Comparison of ENCODE assay signal across 8 cellular contexts in genomic region chr16:15643453-15644305, GRCh38. TPM values are rescaled to one million over a fixed set of nuclear protein-coding genes. Genes with fewer than 3 reads are reported as not detected.
A peak's percentile ranks its signal among the peaks of the same experiment; 100 is the strongest.
DNase-seq lines count a peak whose midpoint lies in the region; ATAC-seq, FAIRE-seq and TF ChIP-seq lines count a peak whose summit lies in the region.

No MANE protein-coding gene starts in this region.

- H3K9me3 ChIP-seq in Loucy (ENCODE audit: insufficient read depth, low read depth, low read length) (no peaks in the 10 kb centered on the region), SJCRH30 (replicated peaks) (no peaks in the 10 kb centered on the region), K562 (replicated peaks; ENCODE audit: control insufficient read depth, insufficient read depth, low read depth, low read length) (no peaks in the 10 kb centered on the region), iPS-18a (ENCODE audit: control insufficient read depth, low read depth, low read length) (no peaks in the 10 kb centered on the region)

- H3K4me1 ChIP-seq in Loucy (ENCODE audit: insufficient read depth, low read length, poor library complexity, severe bottlenecking) (peaks cover 26% of the 10 kb centered on the region), SJCRH30 (peaks cover 12% of the 10 kb centered on the region), K562 (replicated peaks in 1 of 2; ENCODE audit: control insufficient read depth in 2 of 2, insufficient read depth in 2 of 2, low read length in 2 of 2) (peaks cover 0 to 23% of the 10 kb centered on the region in 2 experiments; a peak in 4 of 5 replicates), iPS-18a (ENCODE audit: control insufficient read depth, low read depth, low read length) (peaks cover 11% of the 10 kb centered on the region)

- H3K9me1 ChIP-seq in K562 (ENCODE audit: control insufficient read depth, insufficient read depth, low read length): no peaks in the 10 kb centered on the region

- in situ Hi-C loops in K562 (cut with MboI): no loop called here

- no peaks in the 10 kb centered on the region for H3F3A ChIP-seq in Loucy (ENCODE audit: low read depth)

- no peak; the same call in 1 of the 2 replicates for TF ChIP-seq POLR2A in K562 (conservative IDR thresholded peaks at IDR 0.05)

- H3K36me3 ChIP-seq in Loucy (ENCODE audit: insufficient read depth, low read length) (peaks cover 5% of the 10 kb centered on the region; the same call in 1 of the 2 replicates), SJCRH30 (peaks cover 5% of the 10 kb centered on the region), K562 (ENCODE audit: control insufficient read depth, insufficient read depth, low read length) (peaks cover 6% of the 10 kb centered on the region), iPS-18a (ENCODE audit: control insufficient read depth, low read depth, low read length) (peaks cover 5% of the 10 kb centered on the region)

- H4K20me1 ChIP-seq in Loucy (ENCODE audit: insufficient read depth, low read length, poor library complexity, severe bottlenecking) (peaks cover 11% of the 10 kb centered on the region), K562 (replicated peaks; ENCODE audit: control insufficient read depth, insufficient read depth, low read length) (no peaks in the 10 kb centered on the region)

- POLR2A ChIA-PET in K562 (lab: Yijun Ruan, JAX): interaction anchor here (0.7 to 2.3 kb wide), 7 partner anchors 8 to 67 kb away, joined by 3 to 18 read pairs (median 3); no protein-coding TSS in a partner anchor

- no peaks in the 10 kb centered on the region for H3K9me2 ChIP-seq in Loucy (replicated peaks; ENCODE audit: low read depth, low read length)

- TF ChIP-seq CTCF in Loucy (conservative IDR thresholded peaks at IDR 0.05; ENCODE audit: low read length): peak; percentile 48
- peak; percentile 44 to 58 (median 58); a peak in 5 of 6 replicates for TF ChIP-seq CTCF in K562 (IDR thresholded peaks at IDR 0.05 in 2 of 3, conservative IDR thresholded peaks at IDR 0.05 in 1 of 3; ENCODE audit: insufficient read depth in 2 of 3, low read depth in 1 of 3, low read length in 3 of 3)

- H2AFZ ChIP-seq in Loucy (ENCODE audit: low read length) (peak overlapping the region; percentile 92), K562 (ENCODE audit: low read depth, low read length) (peak overlapping the region; percentile 99)

- H3K79me2 ChIP-seq in Loucy (ENCODE audit: insufficient read depth, low read length) (peaks cover 28% of the 10 kb centered on the region), K562 (ENCODE audit: control insufficient read depth, insufficient read depth, low read length) (peaks cover 31% of the 10 kb centered on the region)

- 5% methylated on average over 21 of the region's 22 CpGs for WGBS in K562 (ENCODE audit: insufficient coverage, low coverage, missing lambda C conversion rate)

- DNase-seq in activated T-cell treated with anti-CD3 and anti-CD28 coated beads for 1 hour (ENCODE audit: low read depth) (peak; percentile 4), SJCRH30 (no peak), K562 (ENCODE audit: extremely low read depth in 1 of 4, low spot score in 3 of 4) (peak in 2 of 4 experiments; percentile 37 to 69)
- DNase-seq in activated T-cell treated with anti-CD3 and anti-CD28 coated beads, Interleukin-2, amount 50 U/mL, for 1 hour: no peak

- ATAC-seq in K562: peak; percentile 32
- ATAC-seq in GM18517 (IDR thresholded peaks at IDR 0.05; ENCODE audit: unreplicated experiment): no peak

- H3K27me3 ChIP-seq in Loucy (ENCODE audit: insufficient read depth, low read length, poor library complexity, severe bottlenecking) (no peaks in the 10 kb centered on the region), SJCRH30 (no peaks in the 10 kb centered on the region), K562 (ENCODE audit: control insufficient read depth in 2 of 2, insufficient read depth in 2 of 2, low read length in 2 of 2) (no peaks in the 10 kb centered on the region), iPS-18a (ENCODE audit: control insufficient read depth, insufficient read depth, low read length) (no peaks in the 10 kb centered on the region)

- FAIRE-seq in K562 (lab: Jason Lieb, UNC): peak; percentile 59

- intact Hi-C loops in K562 (cut with micrococcal nuclease): loop anchor here (10.0 kb wide), 2 partner anchors 69 to 219 kb away; no protein-coding TSS in a partner anchor

- peak overlapping the region; percentile 99 for H3K27ac ChIP-seq in SJCRH30
- H3K27ac ChIP-seq in K562 (ENCODE audit: extremely low read depth, low read depth, low read length): peak overlapping the region; percentile 100
- peak overlapping the region; percentile 87 for H3K27ac ChIP-seq in iPS-18a (ENCODE audit: low read length)
- H3K27ac ChIP-seq in skin epidermis: peak overlapping the region; percentile 60 to 100 (median 97)

- CTCF ChIA-PET in K562 (lab: Yijun Ruan, JAX; ENCODE audit: low intra/inter-chr PET ratio): interaction anchor here (0.8 kb wide), 1 partner anchor 61 kb away, joined by 3 read pairs; no protein-coding TSS in a partner anchor

- H3K9ac ChIP-seq in Loucy (ENCODE audit: low read depth, low read length, poor library complexity, severe bottlenecking) (peak overlapping the region; percentile 92), K562 (ENCODE audit: insufficient read depth in 1 of 2, low read depth in 2 of 2, low read length in 2 of 2) (peak overlapping the region; percentile 93 to 100), iPS-18a (ENCODE audit: low read length) (peak overlapping the region; percentile 93)

- H3K4me3 ChIP-seq in Loucy (ENCODE audit: low read length, poor library complexity, severe bottlenecking) (peak overlapping the region; percentile 94), SJCRH30 (peak overlapping the region; percentile 87), K562 (peak overlapping the region; percentile 83), iPS-18a (ENCODE audit: low read length) (peak overlapping the region; percentile 90), skin epidermis (peak overlapping the region; percentile 77 to 92 (median 85))

- H3K4me2 ChIP-seq in Loucy (ENCODE audit: low read depth, low read length, poor library complexity, severe bottlenecking) (peak overlapping the region; percentile 72), K562 (ENCODE audit: insufficient read depth, low read length) (peak overlapping the region; percentile 94)

- peak; percentile 26; the same call in 1 of the 2 replicates for TF ChIP-seq EP300 in K562 (IDR thresholded peaks at IDR 0.05; ENCODE audit: low read length)

- peak in 1 of 2 experiments; percentile 22; a peak in 1 of 4 replicates for TF ChIP-seq RAD21 in K562 (CRISPR knock-in tag; conservative IDR thresholded peaks at IDR 0.05 in 1 of 2, IDR thresholded peaks at IDR 0.05 in 1 of 2)

- TSS peak; percentile 94 for BruUV-seq in K562 (replicated peaks; lab: Mats Ljungman, UMichigan)

TF ChIP-seq in K562, 482 proteins besides CTCF, POLR2A, EP300 and RAD21 (continues in another document):
- TF ChIP-seq ZNF780A (CRISPR knock-in tag; IDR thresholded peaks at IDR 0.05) (no peak), TOE1 (IDR thresholded peaks at IDR 0.05; ENCODE audit: borderline replicate concordance) (peak; percentile 88), TOE1 (CRISPR knock-in tag; IDR thresholded peaks at IDR 0.05; ENCODE audit: borderline replicate concordance, low read depth) (no peak), CREB1 (IDR thresholded peaks at IDR 0.05) (no peak; the same call in 1 of the 2 replicates), CREB1 (CRISPR knock-in tag; IDR thresholded peaks at IDR 0.05) (peak; percentile 13; the same call in 1 of the 2 replicates), PHB2 (IDR thresholded peaks at IDR 0.05; ENCODE audit: low read depth) (0 out of 2 replicates have a peak, but pooled peaks have one; percentile 9)

RNA-seq across cellular contexts. Expression of gene MARF1, which starts 0.7 kb away (rescaled TPM):
- total RNA-seq in SJCRH30 (2014; rRNA removed; shearing (Covaris generic)): 21.5 and 25.2 TPM in 2 replicates
- 123 and 208 TPM in 2 replicates for total RNA-seq in K562 (2011; cell fraction: chromatin; rRNA removed; ENCODE audit: low replicate concordance)
- 39.4 and 39.6 TPM in 2 replicates for total RNA-seq in K562 (2011; cell fraction: nucleolus; rRNA removed)
- 73.5 and 85.4 TPM in 2 replicates for total RNA-seq in K562 (2011; cell fraction: nucleoplasm; rRNA removed)
- 8.8 and 11.7 TPM in 2 replicates for total RNA-seq in K562 (2014; rRNA removed)
- total RNA-seq in K562 (2014; rRNA removed; fragmentation: Illumina TruSeq; extraction: Trizol): 8.6 and 12.4 TPM in 2 replicates
- 8.8 and 9.1 TPM in 2 replicates for total RNA-seq in K562 (2015; rRNA removed; fragmentation: Illumina TruSeq; extraction: Trizol)
- 29.9 and 33.2 TPM in 2 replicates for total RNA-seq in K562 (2021)
- polyA plus RNA-seq in K562 (2011; rRNA removed): 14.9 and 15.8 TPM in 2 replicates
- polyA plus RNA-seq in K562 (2011; cell fraction: cytosol; rRNA removed): 6.0 and 8.9 TPM in 2 replicates
- 55.8 and 66.2 TPM in 2 replicates for polyA plus RNA-seq in K562 (2011; cell fraction: nucleus; rRNA removed)
- polyA plus RNA-seq in K562 (2012): 15.9 and 23.1 TPM in 2 replicates
- 20.0 and 20.4 TPM in 2 replicates for polyA plus RNA-seq in K562 (2014; fragmentation: Illumina TruSeq; extraction: Trizol)
- polyA plus RNA-seq in K562 (2014; fragmentation: Nextera tagmentation; extraction: Ambion mirVana): 1 to 10 TPM; 4.7 to 5.3 TPM
- polyA plus RNA-seq in K562 (2014; rRNA removed): 10.5 and 13.5 TPM in 2 replicates
- polyA minus RNA-seq in K562 (2011; rRNA and poly(A)+ RNA removed): 27.3 and 31.8 TPM in 2 replicates
- 12.8 and 15.4 TPM in 2 replicates for polyA minus RNA-seq in K562 (2011; cell fraction: cytosol; rRNA and poly(A)+ RNA removed)
- polyA minus RNA-seq in K562 (2011; cell fraction: nucleus; rRNA and poly(A)+ RNA removed): 24.4 and 39.8 TPM in 2 replicates

RNA-seq across cellular contexts. Expression of gene NDE1, which starts 6.4 kb away (rescaled TPM):
- total RNA-seq in SJCRH30 (2014; rRNA removed; shearing (Covaris generic)): 92.8 and 95.6 TPM in 2 replicates
- 97.1 and 106 TPM in 2 replicates for total RNA-seq in K562 (2011; cell fraction: chromatin; rRNA removed; ENCODE audit: low replicate concordance)
- total RNA-seq in K562 (2011; cell fraction: nucleolus; rRNA removed): 52.9 and 59.7 TPM in 2 replicates
- total RNA-seq in K562 (2011; cell fraction: nucleoplasm; rRNA removed): 67.1 and 73.9 TPM in 2 replicates
- total RNA-seq in K562 (2014; rRNA removed): 27.5 and 28.2 TPM in 2 replicates
- total RNA-seq in K562 (2014; rRNA removed; fragmentation: Illumina TruSeq; extraction: Trizol): 34.7 and 43.9 TPM in 2 replicates
- total RNA-seq in K562 (2015; rRNA removed; fragmentation: Illumina TruSeq; extraction: Trizol): 29.0 and 30.0 TPM in 2 replicates
- 48.2 and 59.9 TPM in 2 replicates for total RNA-seq in K562 (2021)
- 21.7 and 24.8 TPM in 2 replicates for polyA plus RNA-seq in K562 (2011; rRNA removed)
- 24.6 and 27.8 TPM in 2 replicates for polyA plus RNA-seq in K562 (2011; cell fraction: cytosol; rRNA removed)
- polyA plus RNA-seq in K562 (2011; cell fraction: nucleus; rRNA removed): 18.8 and 22.8 TPM in 2 replicates
- polyA plus RNA-seq in K562 (2012): 30.4 and 37.2 TPM in 2 replicates
- polyA plus RNA-seq in K562 (2014; fragmentation: Illumina TruSeq; extraction: Trizol): 39.2 and 40.4 TPM in 2 replicates
- 1 to 10 TPM; 3.1 to 3.6 TPM for polyA plus RNA-seq in K562 (2014; fragmentation: Nextera tagmentation; extraction: Ambion mirVana)
- 31.0 and 32.2 TPM in 2 replicates for polyA plus RNA-seq in K562 (2014; rRNA removed)
- 31.2 and 32.1 TPM in 2 replicates for polyA minus RNA-seq in K562 (2011; rRNA and poly(A)+ RNA removed)
- polyA minus RNA-seq in K562 (2011; cell fraction: cytosol; rRNA and poly(A)+ RNA removed): 27.2 and 29.6 TPM in 2 replicates
- polyA minus RNA-seq in K562 (2011; cell fraction: nucleus; rRNA and poly(A)+ RNA removed): 15.2 and 21.0 TPM in 2 replicates
